In genomic region chr22:25358421-25359170, GRCh38 we compare ENCODE assay signal across 21 cellular contexts.
DNase-seq lines count a peak whose midpoint lies in the region; ATAC-seq, FAIRE-seq and TF ChIP-seq lines count a peak whose summit lies in the region.
"Had no signal": no experiment of that assay in that cellular context is flagged by ENCODE, and none has a peak within 500 bp of the region (broad histone marks: within the 10 kb centered on the region; RNA-seq: fewer than 3 reads in every experiment).

No MANE protein-coding gene starts in this region.

- 90% methylated on average over 15 of the region's 15 CpGs for WGBS in right cardiac atrium
- WGBS in heart right ventricle, 2 donors: 87 to 92% methylated on average over 15 of the region's 15 CpGs
- WGBS in HepG2 (ENCODE audit: low lambda C conversion rate): 80% methylated on average over 6 of the region's 15 CpGs
- WGBS in sigmoid colon, 2 donors: 88 to 95% methylated on average over 15 of the region's 15 CpGs
- WGBS in SK-N-SH (ENCODE audit: low lambda C conversion rate): no CpG with 5 or more reads among the region's 15 CpGs

- no peak overlapping the region for H2AFZ ChIP-seq in HepG2 (ENCODE audit: low read length)
- H2AFZ ChIP-seq in SK-N-SH (ENCODE audit: low read depth): no peak overlapping the region
- H2AFZ ChIP-seq: GM23338 had no signal

- H3K4me2 ChIP-seq in HepG2 (ENCODE audit: low read depth, low read length) (no peak overlapping the region), SK-N-SH (no peak overlapping the region)
- H3K4me2 ChIP-seq: GM23338 had no signal

- H3K9ac ChIP-seq in HepG2 (ENCODE audit: insufficient read depth, low read depth, low read length) (no peak overlapping the region), SK-N-SH (no peak overlapping the region)

- intact Hi-C loops in right cardiac atrium (cut with DNase I) (no loop called here), heart right ventricle (cut with DNase I) (no loop called here), HepG2 (cut with micrococcal nuclease; ENCODE audit: unreplicated experiment) (no loop called here), sigmoid colon (cut with DNase I) (no loop called here)

- H3K36me3 ChIP-seq in heart right ventricle (peaks cover 0 to 72% (median 45%) of the 10 kb centered on the region in 9 donors), HepG2 (replicated peaks in 1 of 2; ENCODE audit: control insufficient read depth in 1 of 2, insufficient read depth in 2 of 2, low read length in 2 of 2) (peaks cover 32 to 78% of the 10 kb centered on the region in 2 experiments), sigmoid colon (peaks cover 9 to 55% (median 18%) of the 10 kb centered on the region in 4 donors), SK-N-SH (replicated peaks in 1 of 2; ENCODE audit: control insufficient read depth in 1 of 2, insufficient read depth in 2 of 2, low read length in 1 of 2) (peaks cover 0 to 4% of the 10 kb centered on the region in 2 experiments)
- H3K36me3 ChIP-seq: MG63 had no signal

- no peak overlapping the region for H3K4me3 ChIP-seq in right cardiac atrium (ENCODE audit: low read length)
- no peak overlapping the region for H3K4me3 ChIP-seq in heart right ventricle
- H3K4me3 ChIP-seq in HepG2 (replicated peaks in 1 of 3; ENCODE audit: insufficient read depth in 1 of 3, low read depth in 2 of 3, low read length in 3 of 3): no peak overlapping the region
- H3K4me3 ChIP-seq in sigmoid colon: no peak overlapping the region
- no peak overlapping the region for H3K4me3 ChIP-seq in SK-N-SH (ENCODE audit: low read depth in 2 of 2, low read length in 1 of 2)
- H3K4me3 ChIP-seq: GM23338, HAP-1, K562, MG63 had no signal

- CTCF ChIA-PET in HepG2 (lab: Yijun Ruan, JAX; ENCODE audit: low intra/inter-chr PET ratio, low total read pairs): no interaction called here
- CTCF ChIA-PET in SK-N-SH (lab: Yijun Ruan, JAX): no interaction called here

- TF ChIP-seq EP300 in HepG2 (IDR thresholded peaks at IDR 0.05; ENCODE audit: low read depth in 2 of 2, low read length in 2 of 2) (no peak), HepG2 (CRISPR knock-in tag; IDR thresholded peaks at IDR 0.05; ENCODE audit: borderline replicate concordance) (no peak), sigmoid colon (IDR thresholded peaks at IDR 0.05) (no peak), SK-N-SH (IDR thresholded peaks at IDR 0.05; ENCODE audit: borderline replicate concordance in 1 of 2, low read depth in 1 of 2, low read length in 1 of 2) (no peak)

- in situ Hi-C loops in HepG2 (cut with HindIII; ENCODE audit: extremely low pct_ligation_motif_present, low pct_unique_long_range_greater_than_20kb): no loop called here

- H4K20me1 ChIP-seq in HepG2 (ENCODE audit: insufficient read depth, low read length) (peaks cover 15% of the 10 kb centered on the region; the same call in 1 of the 2 replicates), SK-N-SH (ENCODE audit: insufficient read depth) (no peaks in the 10 kb centered on the region)

- H3F3A ChIP-seq in SK-N-SH (replicated peaks; ENCODE audit: insufficient read depth): no peaks in the 10 kb centered on the region

- H3K79me2 ChIP-seq in HepG2 (ENCODE audit: insufficient read depth, low read length): peaks cover 3% of the 10 kb centered on the region
- no peaks in the 10 kb centered on the region for H3K79me2 ChIP-seq in SK-N-SH (ENCODE audit: insufficient read depth)

- H3K27me3 ChIP-seq in right cardiac atrium (ENCODE audit: control insufficient read depth, insufficient read depth) (no peaks in the 10 kb centered on the region), heart right ventricle (no peaks in the 10 kb centered on the region), HepG2 (ENCODE audit: control insufficient read depth in 1 of 2, insufficient read depth in 2 of 2, low read length in 2 of 2) (no peaks in the 10 kb centered on the region), sigmoid colon (no peaks in the 10 kb centered on the region), SK-N-SH (ENCODE audit: insufficient read depth) (no peaks in the 10 kb centered on the region)
- H3K27me3 ChIP-seq: BE2C, MG63 had no signal

- no peak for TF ChIP-seq CTCF in heart right ventricle (IDR thresholded peaks at IDR 0.05)
- no peak for TF ChIP-seq CTCF in HepG2 (CRISPR knock-in tag; IDR thresholded peaks at IDR 0.05)
- no peak for TF ChIP-seq CTCF in sigmoid colon (IDR thresholded peaks at IDR 0.05)
- no peak for TF ChIP-seq CTCF in omental fat pad (IDR thresholded peaks at IDR 0.05)
- no peak for TF ChIP-seq CTCF in SK-N-SH (IDR thresholded peaks at IDR 0.05)

- no peak for FAIRE-seq in HepG2 (lab: Jason Lieb, UNC)
- FAIRE-seq: K562, RCC 7860 had no signal

- H3K9me3 ChIP-seq in right cardiac atrium (ENCODE audit: control insufficient read depth, low read length) (no peaks in the 10 kb centered on the region), heart right ventricle (no peaks in the 10 kb centered on the region), HepG2 (ENCODE audit: low read length) (no peaks in the 10 kb centered on the region), sigmoid colon (no peaks in the 10 kb centered on the region), SK-N-SH (no peaks in the 10 kb centered on the region)
- H3K9me3 ChIP-seq: BE2C, HAP-1, MG63 had no signal

- no TSS peak for BruUV-seq in HepG2 (replicated peaks; lab: Mats Ljungman, UMichigan)

- no peak overlapping the region for H3K27ac ChIP-seq in right cardiac atrium (ENCODE audit: low read length)
- no peak overlapping the region for H3K27ac ChIP-seq in heart right ventricle
- H3K27ac ChIP-seq in HepG2 (ENCODE audit: extremely low read length, insufficient read depth, low read length): no peak overlapping the region
- no peak overlapping the region for H3K27ac ChIP-seq in sigmoid colon
- H3K27ac ChIP-seq in SK-N-SH (ENCODE audit: low read depth in 2 of 2, low read length in 1 of 2): no peak overlapping the region

- ATAC-seq in right cardiac atrium (no peak), heart right ventricle (no peak), HepG2 (no peak), omental fat pad (ENCODE audit: low FRiP score) (no peak), GM19467 (IDR thresholded peaks at IDR 0.05; ENCODE audit: unreplicated experiment) (no peak)
- ATAC-seq: GM23338, K562 had no signal

- H3K9me2 ChIP-seq in SK-N-SH: no peaks in the 10 kb centered on the region

- H3K4me1 ChIP-seq in right cardiac atrium (ENCODE audit: control insufficient read depth, insufficient read depth, low read length): peaks cover 2% of the 10 kb centered on the region
- peaks cover 0 to 24% (median 11%) of the 10 kb centered on the region in 9 donors for H3K4me1 ChIP-seq in heart right ventricle
- H3K4me1 ChIP-seq in HepG2 (ENCODE audit: insufficient read depth, low read length): no peaks in the 10 kb centered on the region
- peaks cover 0 to 8% (median 4%) of the 10 kb centered on the region in 4 donors for H3K4me1 ChIP-seq in sigmoid colon
- H3K4me1 ChIP-seq in SK-N-SH (ENCODE audit: control insufficient read depth in 1 of 2, insufficient read depth in 2 of 2, low read depth in 1 of 2, low read length in 1 of 2): no peaks in the 10 kb centered on the region
- H3K4me1 ChIP-seq: BE2C, HAP-1 had no signal

- no peak for TF ChIP-seq RAD21 in HepG2 (CRISPR knock-in tag; IDR thresholded peaks at IDR 0.05)
- TF ChIP-seq RAD21 in SK-N-SH (IDR thresholded peaks at IDR 0.05; ENCODE audit: low read length): no peak

- TF ChIP-seq POLR2A in HepG2 (IDR thresholded peaks at IDR 0.05; ENCODE audit: insufficient read depth in 1 of 2, low read depth in 2 of 2, low read length in 2 of 2): no peak
- no peak for TF ChIP-seq POLR2A in sigmoid colon (IDR thresholded peaks at IDR 0.05)

- POLR2A ChIA-PET in HepG2 (lab: Yijun Ruan, JAX) (no interaction called here), SK-N-SH (lab: Yijun Ruan, JAX) (no interaction called here)

- DNase-seq in right cardiac atrium (peak in 2 of 3 donors; percentile 29 to 32), heart right ventricle (no peak), HepG2 (ENCODE audit: low spot score) (no peak), sigmoid colon (peak; percentile 40), omental fat pad (ENCODE audit: low spot score) (no peak), SK-N-SH (no peak)
- DNase-seq: BE2C, COR-L47, DMS79, MG63, NCI-H1048, NCI-H1417 treated with DMSO at 0.1 percent for 48 hours, NCI-H187, NCI-H446, NCI-H526 treated with DMSO at 0.1 percent for 48 hours, OCI-M1 had no signal

TF ChIP-seq in HepG2, 621 proteins besides CTCF, POLR2A, EP300 and RAD21 (continues in another document):
- TF ChIP-seq NFYC (CRISPR knock-in tag; IDR thresholded peaks at IDR 0.05) (no peak), ZNF850 (CRISPR knock-in tag; conservative IDR thresholded peaks at IDR 0.05) (no peak)

TF ChIP-seq in SK-N-SH, 30 proteins besides CTCF, POLR2A, EP300 and RAD21 (continues in another document):
- TF ChIP-seq SMC3 (IDR thresholded peaks at IDR 0.05; ENCODE audit: low read depth, low read length) (no peak), GATA2 (CRISPR knock-in tag; IDR thresholded peaks at IDR 0.05) (no peak), CHD2 (IDR thresholded peaks at IDR 0.05; ENCODE audit: low read length, partially characterized antibody) (no peak), ZBTB33 (IDR thresholded peaks at IDR 0.05; ENCODE audit: borderline replicate concordance, low read depth) (no peak), NRF1 (IDR thresholded peaks at IDR 0.05; ENCODE audit: low read depth, low read length) (no peak), YY1 (IDR thresholded peaks at IDR 0.05; ENCODE audit: low read depth) (no peak), TEAD4 (IDR thresholded peaks at IDR 0.05; ENCODE audit: borderline replicate concordance, insufficient read depth) (no peak), FOXJ3 (CRISPR knock-in tag; IDR thresholded peaks at IDR 0.05) (no peak), MEF2A (IDR thresholded peaks at IDR 0.05; ENCODE audit: borderline replicate concordance, low read depth) (no peak), RFX5 (IDR thresholded peaks at IDR 0.05; ENCODE audit: low read length) (no peak), FOXM1 (IDR thresholded peaks at IDR 0.05; ENCODE audit: low read depth) (no peak)
- TF ChIP-seq, protein P1, sequence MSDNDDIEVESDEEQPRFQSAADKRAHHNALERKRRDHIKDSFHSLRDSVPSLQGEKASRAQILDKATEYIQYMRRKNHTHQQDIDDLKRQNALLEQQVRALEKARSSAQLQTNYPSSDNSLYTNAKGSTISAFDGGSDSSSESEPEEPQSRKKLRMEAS (IDR thresholded peaks at IDR 0.05; ENCODE audit: low read depth): no peak

Comparison
In these comparisons a context has a peak if more than half of its experiments do, and no peak if none do; other contexts are left out.
1. DNase-seq: peak in right cardiac atrium (2 of 3) and sigmoid colon (single experiment); none in heart right ventricle (0 of 2), HepG2 (single experiment), omental fat pad (single experiment) and SK-N-SH (single experiment).